Comparison of ENCODE assay signal across 15 cellular contexts in genomic region chr5:147733075-147733474, GRCh38. TPM values are rescaled to one million over a fixed set of nuclear protein-coding genes. Genes with fewer than 3 reads are reported as not detected.
"Had no signal": no experiment of that assay in that cellular context is flagged by ENCODE, and none has a peak within 500 bp of the region (broad histone marks: within the 10 kb centered on the region; RNA-seq: fewer than 3 reads in every experiment).

No MANE protein-coding gene starts in this region.

- DNase-seq: effector memory CD8-positive, alpha-beta T cell; esophagus squamous epithelium; foreskin fibroblast; mucosa of descending colon; naive thymus-derived CD8-positive, alpha-beta T cell; retina; spleen; stimulated activated CD4-positive, alpha-beta T cell treated with anti-CD3 and anti-CD28 coated beads, Interleukin-15, amount 100 ng/mL, for 24 hours; stimulated activated CD4-positive, alpha-beta T cell treated with anti-CD3 and anti-CD28 coated beads, Interleukin-1b, Interleukin-23, amount 100 ng/mL, for 48 hours; stimulated activated CD4-positive, alpha-beta T cell treated with anti-CD3 and anti-CD28 coated beads, Interleukin-4, amount 100 ng/mL, for 24 hours; trophoblast cell had no signal

- H3K9me3 ChIP-seq: esophagus squamous epithelium, gastroesophageal sphincter, mucosa of descending colon, prostate gland, spleen had no signal

- H3K4me3 ChIP-seq: esophagus squamous epithelium, gastroesophageal sphincter, mucosa of descending colon, prostate gland, spleen had no signal

- H3K4me1 ChIP-seq: esophagus squamous epithelium, gastroesophageal sphincter, prostate gland, spleen had no signal

- H3K27me3 ChIP-seq: esophagus squamous epithelium, gastroesophageal sphincter had no signal

- H3K27ac ChIP-seq: epithelial cell of prostate, esophagus squamous epithelium, gastroesophageal sphincter, prostate gland, spleen had no signal

- H3K36me3 ChIP-seq: esophagus squamous epithelium, gastroesophageal sphincter, prostate gland, spleen had no signal

RNA-seq across cellular contexts. Expression of gene JAKMIP2, which starts 49.5 kb away (rescaled TPM):
- total RNA-seq: lung microvascular endothelial cell had no signal
